31 cellular contexts compared by ENCODE assay signal in the genomic region with DNA sequence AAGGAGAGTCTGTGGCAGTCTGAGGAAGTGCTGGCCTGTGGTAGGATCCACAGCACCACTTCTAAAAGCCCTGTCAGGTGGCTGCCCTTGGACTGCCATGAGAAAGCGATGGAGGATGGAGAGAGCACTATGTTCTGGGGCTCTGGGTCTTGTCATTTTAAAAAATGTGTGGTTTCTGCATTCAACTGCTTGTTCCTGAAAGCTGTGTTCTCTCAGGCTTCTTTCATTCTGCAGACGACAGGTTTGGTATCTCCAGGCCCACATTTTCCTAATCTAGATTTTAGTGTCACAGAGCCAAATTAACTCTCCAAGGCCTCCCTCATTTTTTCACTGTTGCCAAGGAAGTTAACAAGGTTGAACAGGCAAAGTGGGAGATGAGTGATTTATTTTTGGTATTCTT. TPM values are rescaled to one million over a fixed set of nuclear protein-coding genes. Genes with fewer than 3 reads are reported as not detected.
"Had no signal": no experiment of that assay in that cellular context is flagged by ENCODE, and none has a peak within 500 bp of the region (broad histone marks: within the 10 kb centered on the region; RNA-seq: fewer than 3 reads in every experiment).

No MANE protein-coding gene starts in this region.

- H3K27me3 ChIP-seq: left lung, neural progenitor cell, right atrium auricular region, right lobe of liver, transverse colon, upper lobe of left lung, vagina had no signal

- DNase-seq: immature natural killer cell; kidney; left colon; left lung; lower lobe of right lung; mammary epithelial cell; mesenchymal stem cell; naive B cell; natural killer cell; nephron progenitor cell; occipital lobe; psoas muscle; right lobe of liver; stimulated activated CD4-positive, alpha-beta T cell treated with anti-CD3 and anti-CD28 coated beads, Interleukin-1b, Interleukin-23, amount 100 ng/mL, for 48 hours; stimulated activated CD4-positive, alpha-beta T cell treated with anti-CD3 and anti-CD28 coated beads, Interleukin-2, amount 100 ng/mL, for 48 hours; stimulated activated CD4-positive, alpha-beta T cell treated with anti-CD3 and anti-CD28 coated beads, Interleukin-4, amount 100 ng/mL, for 4 hours; stimulated activated CD8-positive, alpha-beta memory T cell treated with anti-CD3 and anti-CD28 coated beads, Interleukin-4, amount 100 ng/mL, for 48 hours; stimulated activated naive CD4-positive, alpha-beta T cell treated with Interleukin-2 at 50 U/mL for 16 hours; stimulated activated naive CD8-positive, alpha-beta T cell treated with anti-CD3 and anti-CD28 coated beads, Interleukin-15, amount 100 ng/mL, for 72 hours; transverse colon; upper lobe of left lung had no signal

- H3K27ac ChIP-seq: left lung, lower lobe of right lung, neural progenitor cell, neutrophil, parathyroid adenoma, psoas muscle, right atrium auricular region, right lobe of liver, transverse colon, upper lobe of left lung, vagina had no signal

- H3K9ac ChIP-seq: neural progenitor cell, parathyroid adenoma had no signal

- ATAC-seq: left colon; left lung; lower lobe of right lung; natural killer cell; psoas muscle; right lobe of liver; stimulated activated memory B cell treated with anti-CD40 and anti-IgM and Interleukin-4, amounts not matched to agents 10 μg/mL and 1 μg/mL and 100 μg/mL, for 72 hours; stimulated activated naive CD8-positive, alpha-beta T cell treated with anti-CD3 and anti-CD28 coated beads, Interleukin-15, amount 100 ng/mL, for 72 hours had no signal

- H3K4me2 ChIP-seq: neural progenitor cell, smooth muscle cell had no signal

- H3K4me3 ChIP-seq: left lung, lower lobe of right lung, neural progenitor cell, psoas muscle, right atrium auricular region, right lobe of liver, smooth muscle cell, transverse colon, upper lobe of left lung, vagina had no signal

- H3K79me2 ChIP-seq: parathyroid adenoma had no signal

- H3K4me1 ChIP-seq: left lung, lower lobe of right lung, neural progenitor cell, parathyroid adenoma, psoas muscle, right atrium auricular region, right lobe of liver, transverse colon, upper lobe of left lung, vagina had no signal

- H3K36me3 ChIP-seq: left lung, lower lobe of right lung, neural progenitor cell, neutrophil, right atrium auricular region, right lobe of liver, transverse colon, upper lobe of left lung, vagina had no signal

- H2AFZ ChIP-seq: neural progenitor cell, parathyroid adenoma had no signal

- H3K9me3 ChIP-seq: left lung, lower lobe of right lung, neutrophil, psoas muscle, right atrium auricular region, right lobe of liver, transverse colon, upper lobe of left lung, vagina had no signal

RNA-seq across cellular contexts. Expression of gene OVCH1, which starts 10.5 kb away (rescaled TPM):
- total RNA-seq: mononuclear cell, natural killer cell, renal cortical epithelial cell, smooth muscle cell had no signal
- polyA plus RNA-seq: immature natural killer cell, liver, smooth muscle cell had no signal
